ENCODE assay signal across 7 cellular contexts in genomic region chr2:65031341-65032015, GRCh38. TPM values are rescaled to one million over a fixed set of nuclear protein-coding genes. Genes with fewer than 3 reads are reported as not detected.
DNase-seq lines count a peak whose midpoint lies in the region; ATAC-seq and TF ChIP-seq lines count a peak whose summit lies in the region.

No MANE protein-coding gene starts in this region.

- H3K4me1 Mint-ChIP-seq in T-helper 2 cell treated with Interferon-gamma antibody and Interleukin-4, amounts not matched to agents 5 μg/mL and 100 μg/mL, for 36 hours (ENCODE audit: low read depth) = peaks cover 22% of the 10 kb centered on the region
- peaks cover 23 to 30% (median 26%) of the 10 kb centered on the region in 7 donors for H3K4me1 Mint-ChIP-seq in naive thymus-derived CD4-positive, alpha-beta T cell
- H3K4me1 Mint-ChIP-seq in HFFc6 (ENCODE audit: low read depth) = peaks cover 9% of the 10 kb centered on the region

- intact Hi-C loops in naive thymus-derived CD4-positive, alpha-beta T cell (cut with micrococcal nuclease) = no loop called here

- POLR2A ChIA-PET in naive thymus-derived CD4-positive, alpha-beta T cell (lab: Charles Lee) = no interaction called here

- TF ChIP-seq CTCF in HFFc6 (IDR thresholded peaks at IDR 0.05) = no peak

- CTCF ChIA-PET in naive thymus-derived CD4-positive, alpha-beta T cell (lab: Charles Lee) = interaction anchor here (0.9 to 1.7 kb wide), 8 partner anchors 9 to 114 kb away, joined by 3 to 7 read pairs (median 4); no protein-coding TSS in a partner anchor

- H3K9me3 Mint-ChIP-seq in T-helper 2 cell treated with Interferon-gamma antibody and Interleukin-4, amounts not matched to agents 5 μg/mL and 100 μg/mL, for 36 hours = no peaks in the 10 kb centered on the region
- no peaks in the 10 kb centered on the region for H3K9me3 Mint-ChIP-seq in naive thymus-derived CD4-positive, alpha-beta T cell
- no peaks in the 10 kb centered on the region for H3K9me3 Mint-ChIP-seq in HFFc6

- H3K4me1 ChIP-seq in naive thymus-derived CD4-positive, alpha-beta T cell (ENCODE audit: control insufficient read depth in 2 of 2, insufficient read depth in 2 of 2, low read length in 2 of 2) = peaks cover 17 to 23% of the 10 kb centered on the region in 2 donors

- no peaks in the 10 kb centered on the region for H3K36me3 ChIP-seq in KOPT-K1 (ENCODE audit: insufficient read depth, low read length)
- no peaks in the 10 kb centered on the region for H3K36me3 ChIP-seq in naive thymus-derived CD4-positive, alpha-beta T cell (ENCODE audit: control insufficient read depth in 2 of 3, insufficient read depth in 3 of 3, low read length in 3 of 3)

- ATAC-seq in GM19023 (IDR thresholded peaks at IDR 0.05; ENCODE audit: unreplicated experiment) = peak; percentile 41
- peak; percentile 46 for ATAC-seq in naive thymus-derived CD4-positive, alpha-beta T cell

- H3K27me3 ChIP-seq in naive thymus-derived CD4-positive, alpha-beta T cell (ENCODE audit: control insufficient read depth in 2 of 2, insufficient read depth in 2 of 2, low read length in 2 of 2) = no peaks in the 10 kb centered on the region

- H3K27ac ChIP-seq in KOPT-K1 (ENCODE audit: low read depth, low read length, poor library complexity, severe bottlenecking) = peak overlapping the region; percentile 58
- H3K27ac ChIP-seq in naive thymus-derived CD4-positive, alpha-beta T cell (ENCODE audit: low read depth, low read length) = peak overlapping the region; percentile 65

- H3K4me3 Mint-ChIP-seq in T-helper 2 cell treated with Interferon-gamma antibody and Interleukin-4, amounts not matched to agents 5 μg/mL and 100 μg/mL, for 36 hours = peak overlapping the region; percentile 43
- H3K4me3 Mint-ChIP-seq in naive thymus-derived CD4-positive, alpha-beta T cell = peak overlapping the region; percentile 36 to 80 (median 73)
- H3K4me3 Mint-ChIP-seq in HFFc6 = no peak overlapping the region

- no peaks in the 10 kb centered on the region for H3K27me3 Mint-ChIP-seq in T-helper 2 cell treated with Interferon-gamma antibody and Interleukin-4, amounts not matched to agents 5 μg/mL and 100 μg/mL, for 36 hours (ENCODE audit: low read depth)
- no peaks in the 10 kb centered on the region for H3K27me3 Mint-ChIP-seq in naive thymus-derived CD4-positive, alpha-beta T cell
- H3K27me3 Mint-ChIP-seq in HFFc6 (ENCODE audit: insufficient read depth) = peaks cover 2% of the 10 kb centered on the region; the same call in 1 of the 2 replicates

- no peaks in the 10 kb centered on the region for H3K9me3 ChIP-seq in KOPT-K1 (ENCODE audit: insufficient read depth, low read length, poor library complexity, severe bottlenecking)
- H3K9me3 ChIP-seq in naive thymus-derived CD4-positive, alpha-beta T cell (ENCODE audit: control insufficient read depth in 2 of 3, low read length in 3 of 3) = no peaks in the 10 kb centered on the region

- H3K36me3 Mint-ChIP-seq in T-helper 2 cell treated with Interferon-gamma antibody and Interleukin-4, amounts not matched to agents 5 μg/mL and 100 μg/mL, for 36 hours (ENCODE audit: low read depth) = no peaks in the 10 kb centered on the region
- H3K36me3 Mint-ChIP-seq in naive thymus-derived CD4-positive, alpha-beta T cell = peaks cover 0 to 4% (median 0%) of the 10 kb centered on the region in 5 donors
- no peaks in the 10 kb centered on the region for H3K36me3 Mint-ChIP-seq in HFFc6 (ENCODE audit: low read depth)

- peak overlapping the region; percentile 59 for H3K27ac Mint-ChIP-seq in T-helper 2 cell treated with Interferon-gamma antibody and Interleukin-4, amounts not matched to agents 5 μg/mL and 100 μg/mL, for 36 hours
- H3K27ac Mint-ChIP-seq in naive thymus-derived CD4-positive, alpha-beta T cell = peak overlapping the region in 8 of 9 donors; percentile 72 to 94 (median 84)
- H3K27ac Mint-ChIP-seq in HFFc6 = no peak overlapping the region

- H3K4me3 ChIP-seq in naive thymus-derived CD4-positive, alpha-beta T cell (ENCODE audit: low read length) = peak overlapping the region; percentile 12

- no peak for DNase-seq in T-helper 2 cell treated with Interferon-gamma antibody and Interleukin-4, amounts not matched to agents 5 μg/mL and 100 μg/mL, for 36 hours (ENCODE audit: low spot score)
- DNase-seq in naive thymus-derived CD4-positive, alpha-beta T cell = peak in 6 of 9 donors; percentile 22 to 33 (median 28)
- no peak for DNase-seq in NCI-H2081 treated with DMSO at 0.1 percent for 48 hours (lab: John Stamatoyannopoulos, UW)
- no peak for DNase-seq in HFFc6
- no peak for DNase-seq in GOT3 (lab: John Stamatoyannopoulos, UW)

RNA-seq across cellular contexts. Expression of gene CEP68, which starts 24.7 kb away (rescaled TPM):
- total RNA-seq in naive thymus-derived CD4-positive, alpha-beta T cell = 10 to 100 TPM in 4 of 5 experiments, 1 to 10 TPM in 1; 8.5 to 52.0 (median 20.8) TPM
- polyA plus RNA-seq in naive thymus-derived CD4-positive, alpha-beta T cell = 10 to 100 TPM; 25.6 to 36.0 TPM
- 1 to 10 TPM; 5.7 to 9.7 (median 7.1) TPM for total RNA-seq in HFFc6 (2021; fragmentation: NEBNext Ultra II Directional; extraction: Animal tissue kit (Norgen Biotek cat#: 25700))

RNA-seq across cellular contexts. Expression of gene SLC1A4, which starts 42.3 kb away (rescaled TPM):
- total RNA-seq in naive thymus-derived CD4-positive, alpha-beta T cell = 10 to 100 TPM in 1 of 5 experiments, 1 to 10 TPM in 4; 1.1 to 34.5 (median 2.2) TPM
- polyA plus RNA-seq in naive thymus-derived CD4-positive, alpha-beta T cell = under 1 TPM in 1 of 2 donors, not detected in 1; 0.33 TPM
- total RNA-seq in HFFc6 (2021; fragmentation: NEBNext Ultra II Directional; extraction: Animal tissue kit (Norgen Biotek cat#: 25700)) = 10 to 100 TPM in 1 of 6 experiments, 1 to 10 TPM in 5; 7.2 to 10.3 (median 9.0) TPM

Comparison
In these comparisons a context has a peak if more than half of its experiments do, and no peak if none do; other contexts are left out.
1. DNase-seq: peak in naive thymus-derived CD4-positive, alpha-beta T cell (6 of 9); none in T-helper 2 cell treated with Interferon-gamma antibody and Interleukin-4, amounts not matched to agents 5 μg/mL and 100 μg/mL, for 36 hours (single experiment), NCI-H2081 treated with DMSO at 0.1 percent for 48 hours (single experiment), HFFc6 (single experiment) and GOT3 (single experiment).